ENCODE assay signal across 9 cellular contexts in genomic region chr6:157143171-157143884, GRCh38.
DNase-seq lines count a peak whose midpoint lies in the region; ATAC-seq, FAIRE-seq and TF ChIP-seq lines count a peak whose summit lies in the region.
"Had no signal": no experiment of that assay in that cellular context is flagged by ENCODE, and none has a peak within 500 bp of the region (broad histone marks: within the 10 kb centered on the region; RNA-seq: fewer than 3 reads in every experiment).

No MANE protein-coding gene starts in this region.

- H3K4me3 ChIP-seq in left lung = no peak overlapping the region

- DNase-seq in stimulated activated CD4-positive, alpha-beta T cell treated with anti-CD3 and anti-CD28 coated beads, Interleukin-15, amount 100 ng/mL, for 24 hours = peak; percentile 35
- no peak for DNase-seq in stimulated activated CD4-positive, alpha-beta T cell treated with anti-CD3 and anti-CD28 coated beads, Interleukin-4, amount 100 ng/mL, for 1 hour
- DNase-seq in amniotic epithelial cell (ENCODE audit: low read depth) = peak; percentile 62
- DNase-seq in left lung = no peak
- DNase-seq in SIG-M5 (lab: John Stamatoyannopoulos, UW) = no peak
- DNase-seq in urothelium cell line (ENCODE audit: low spot score) = no peak

- no peak for TF ChIP-seq CTCF in left lung (IDR thresholded peaks at IDR 0.05)

- peak overlapping the region in 1 of 2 donors; percentile 37 for H3K27ac ChIP-seq in left lung

- no peaks in the 10 kb centered on the region for H3K27me3 ChIP-seq in left lung

- no peaks in the 10 kb centered on the region for H3K9me3 ChIP-seq in left lung

- peaks cover 0 to 13% of the 10 kb centered on the region in 2 donors for H3K36me3 ChIP-seq in left lung

- peak; percentile 37 for ATAC-seq in left lung
- ATAC-seq in HG03342 (IDR thresholded peaks at IDR 0.05; ENCODE audit: unreplicated experiment) = no peak
- no peak for ATAC-seq in GM18511 (IDR thresholded peaks at IDR 0.05; ENCODE audit: unreplicated experiment)
- ATAC-seq: Panc1 had no signal

- FAIRE-seq in urothelium cell line (lab: Jason Lieb, UNC) = no peak

- intact Hi-C loops in left lung (cut with DNase I) = no loop called here

- peaks cover 19 to 27% of the 10 kb centered on the region in 2 donors for H3K4me1 ChIP-seq in left lung

Comparison
In these comparisons a context has a peak if more than half of its experiments do, and no peak if none do; other contexts are left out.
1. DNase-seq: peak in stimulated activated CD4-positive, alpha-beta T cell treated with anti-CD3 and anti-CD28 coated beads, Interleukin-15, amount 100 ng/mL, for 24 hours (single experiment) and amniotic epithelial cell (single experiment); none in stimulated activated CD4-positive, alpha-beta T cell treated with anti-CD3 and anti-CD28 coated beads, Interleukin-4, amount 100 ng/mL, for 1 hour (single experiment), left lung (0 of 2), SIG-M5 (single experiment) and urothelium cell line (single experiment).